ENCODE assay signal across 22 cellular contexts in the genomic region with DNA sequence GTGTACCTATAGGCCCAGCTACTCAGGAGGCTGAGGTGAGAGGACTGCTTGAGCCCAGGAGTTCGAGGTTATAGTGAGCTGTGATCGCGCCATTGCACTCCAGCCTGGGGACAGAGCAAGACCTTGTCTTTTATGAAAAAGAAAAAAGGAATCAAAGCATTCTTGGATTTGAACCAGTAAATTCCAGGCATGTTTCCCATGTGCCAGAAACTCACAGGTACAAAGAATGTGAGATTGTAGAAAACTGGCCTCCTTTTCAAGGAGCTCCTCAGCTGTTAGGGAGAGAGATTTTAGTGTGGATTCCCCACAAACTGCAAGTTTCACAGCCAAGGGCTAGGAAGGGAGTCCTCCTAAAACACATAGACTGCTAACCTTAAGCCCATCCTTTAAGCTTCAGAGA.
DNase-seq lines count a peak whose midpoint lies in the region; ATAC-seq, FAIRE-seq and TF ChIP-seq lines count a peak whose summit lies in the region.
"Had no signal": no experiment of that assay in that cellular context is flagged by ENCODE, and none has a peak within 500 bp of the region (broad histone marks: within the 10 kb centered on the region; RNA-seq: fewer than 3 reads in every experiment).

No MANE protein-coding gene starts in this region.

- H3K27me3 ChIP-seq in astrocyte (ENCODE audit: insufficient read depth, low read length) (no peaks in the 10 kb centered on the region), body of pancreas (no peaks in the 10 kb centered on the region), spleen (replicated peaks in 1 of 7) (no peaks in the 10 kb centered on the region), heart right ventricle (no peaks in the 10 kb centered on the region)

- no peaks in the 10 kb centered on the region for H3K36me3 Mint-ChIP-seq in astrocyte (ENCODE audit: low read depth, unreplicated experiment)

- WGBS in body of pancreas, 2 donors: 57 to 59% methylated on average over 3 of the region's 3 CpGs
- 85 to 89% methylated on average over 3 of the region's 3 CpGs for WGBS in mesodermal cell (ENCODE audit: insufficient coverage in 2 of 2), 2 experiments
- WGBS in spleen, 5 donors: 92 to 98% (median 95%) methylated on average over 3 of the region's 3 CpGs
- WGBS in heart right ventricle, 2 donors: 93 to 95% methylated on average over 3 of the region's 3 CpGs

- H3K27ac ChIP-seq in astrocyte (ENCODE audit: low read depth, low read length): no peak overlapping the region
- peak overlapping the region in 3 of 4 donors; percentile 23 to 44 (median 43) for H3K27ac ChIP-seq in body of pancreas
- peak overlapping the region; percentile 4 for H3K27ac ChIP-seq in mesodermal cell (ENCODE audit: low read depth, low read length, severe bottlenecking)
- H3K27ac ChIP-seq in spleen: no peak overlapping the region
- no peak overlapping the region for H3K27ac ChIP-seq in heart right ventricle
- H3K27ac ChIP-seq: A549 had no signal

- H3K36me3 ChIP-seq in astrocyte (ENCODE audit: insufficient read depth, low read length) (no peaks in the 10 kb centered on the region), body of pancreas (replicated peaks in 1 of 2; ENCODE audit: insufficient read depth in 1 of 2, low read depth in 2 of 2) (peaks cover 3 to 15% of the 10 kb centered on the region in 2 donors), mesodermal cell (ENCODE audit: control insufficient read depth, insufficient read depth, low read length) (no peaks in the 10 kb centered on the region), spleen (peaks cover 0 to 93% (median 45%) of the 10 kb centered on the region in 6 donors), heart right ventricle (peaks cover 1 to 98% (median 69%) of the 10 kb centered on the region in 9 donors)
- H3K36me3 ChIP-seq: HAP-1 had no signal

- H3K9me3 Mint-ChIP-seq in astrocyte (ENCODE audit: unreplicated experiment): no peaks in the 10 kb centered on the region
- H3K9me3 Mint-ChIP-seq: CD4-positive, alpha-beta memory T cell; HFFc6 had no signal

- H3K4me2 ChIP-seq in astrocyte (ENCODE audit: low read length): no peak overlapping the region
- H3K4me2 ChIP-seq: A549 had no signal

- no peaks in the 10 kb centered on the region for H3K27me3 Mint-ChIP-seq in astrocyte (ENCODE audit: low read depth, unreplicated experiment)
- H3K27me3 Mint-ChIP-seq: CD4-positive, alpha-beta memory T cell had no signal

- no peak overlapping the region for H2AFZ ChIP-seq in astrocyte (ENCODE audit: low read depth, low read length)

- TF ChIP-seq POLR2A in body of pancreas (IDR thresholded peaks at IDR 0.05) (no peak), spleen (IDR thresholded peaks at IDR 0.05) (no peak)

- no peak overlapping the region for H3K9ac ChIP-seq in astrocyte (ENCODE audit: low read length)

- intact Hi-C loops in body of pancreas (cut with DNase I): no loop called here
- intact Hi-C loops in spleen (cut with DNase I; ENCODE audit: low total_unique reads): no loop called here
- intact Hi-C loops in heart right ventricle (cut with DNase I): no loop called here

- no peak overlapping the region for H3K27ac Mint-ChIP-seq in astrocyte (ENCODE audit: unreplicated experiment)
- H3K27ac Mint-ChIP-seq: CD4-positive, alpha-beta memory T cell; HFFc6 had no signal

- H3K4me3 ChIP-seq in astrocyte (ENCODE audit: insufficient read depth, low read depth, low read length) (no peak overlapping the region), body of pancreas (no peak overlapping the region), mesodermal cell (ENCODE audit: extremely low read depth, insufficient read depth, low read length, poor library complexity, severe bottlenecking) (no peak overlapping the region), spleen (no peak overlapping the region), heart right ventricle (no peak overlapping the region)
- H3K4me3 ChIP-seq: A549, HAP-1 had no signal

- no peaks in the 10 kb centered on the region for H3K79me2 ChIP-seq in astrocyte (ENCODE audit: insufficient read depth, low read length)

- peaks cover 3% of the 10 kb centered on the region for H3K4me1 Mint-ChIP-seq in astrocyte (ENCODE audit: low read depth, unreplicated experiment)
- H3K4me1 Mint-ChIP-seq: CD4-positive, alpha-beta memory T cell had no signal

- ATAC-seq in body of pancreas (peak; percentile 30), heart right ventricle (no peak), GM18519 (IDR thresholded peaks at IDR 0.05; ENCODE audit: low FRiP score, unreplicated experiment) (no peak)
- ATAC-seq: A549 had no signal

- peak; percentile 7 for DNase-seq in astrocyte (ENCODE audit: low read depth)
- no peak for DNase-seq in body of pancreas
- DNase-seq in spleen: peak; percentile 6
- DNase-seq in heart right ventricle: no peak
- no peak for DNase-seq in NCI-H345 treated with DMSO at 0.1 percent for 48 hours (lab: John Stamatoyannopoulos, UW; ENCODE audit: unreplicated experiment)
- DNase-seq: 8988T; ACHN; C1 segment of cervical spinal cord; Caco-2; CD4-positive, alpha-beta memory T cell; DMS153; DND-41; GOT3; HFFc6 had no signal

- no peak for FAIRE-seq in astrocyte (lab: Jason Lieb, UNC)
- FAIRE-seq: A549, G401.6, GM12892, GM19239, H54 had no signal

- H3K4me1 ChIP-seq in astrocyte (ENCODE audit: insufficient read depth, low read length) (no peaks in the 10 kb centered on the region), body of pancreas (peaks cover 5% of the 10 kb centered on the region), mesodermal cell (ENCODE audit: control insufficient read depth, insufficient read depth, low read length, poor library complexity, severe bottlenecking) (no peaks in the 10 kb centered on the region), spleen (no peaks in the 10 kb centered on the region), heart right ventricle (no peaks in the 10 kb centered on the region)
- H3K4me1 ChIP-seq: A549, Caco-2, HAP-1 had no signal

- no peak overlapping the region for H3K4me3 Mint-ChIP-seq in astrocyte (ENCODE audit: unreplicated experiment)
- H3K4me3 Mint-ChIP-seq: CD4-positive, alpha-beta memory T cell; HFFc6 had no signal

- no peak for TF ChIP-seq CTCF in astrocyte (IDR thresholded peaks at IDR 0.05; ENCODE audit: insufficient read depth, low read depth, low read length)
- TF ChIP-seq CTCF in body of pancreas (IDR thresholded peaks at IDR 0.05): no peak
- TF ChIP-seq CTCF in spleen (IDR thresholded peaks at IDR 0.05 in 8 of 11, conservative IDR thresholded peaks at IDR 0.05 in 3 of 11): no peak
- TF ChIP-seq CTCF in heart right ventricle (IDR thresholded peaks at IDR 0.05): no peak

- H4K20me1 ChIP-seq in astrocyte (ENCODE audit: insufficient read depth, low read length): no peaks in the 10 kb centered on the region

- H3K9me3 ChIP-seq in astrocyte (ENCODE audit: insufficient read depth, low read depth, low read length): no peaks in the 10 kb centered on the region
- H3K9me3 ChIP-seq in body of pancreas: no peaks in the 10 kb centered on the region
- no peaks in the 10 kb centered on the region for H3K9me3 ChIP-seq in mesodermal cell (ENCODE audit: control insufficient read depth, low read length)
- no peaks in the 10 kb centered on the region for H3K9me3 ChIP-seq in spleen
- H3K9me3 ChIP-seq in heart right ventricle: no peaks in the 10 kb centered on the region
- H3K9me3 ChIP-seq: A549, Caco-2, HAP-1 had no signal

Comparison
In these comparisons a context has a peak if more than half of its experiments do, and no peak if none do; other contexts are left out.
1. DNase-seq: peak in astrocyte (single experiment) and spleen (single experiment); none in body of pancreas (0 of 4), heart right ventricle (0 of 2) and NCI-H345 treated with DMSO at 0.1 percent for 48 hours (single experiment).
2. H3K27ac ChIP-seq: peak in body of pancreas (3 of 4) and mesodermal cell (single experiment); none in astrocyte (single experiment), spleen (0 of 8) and heart right ventricle (0 of 10).